1 cellular context compared by ENCODE assay signal in the genomic region with DNA sequence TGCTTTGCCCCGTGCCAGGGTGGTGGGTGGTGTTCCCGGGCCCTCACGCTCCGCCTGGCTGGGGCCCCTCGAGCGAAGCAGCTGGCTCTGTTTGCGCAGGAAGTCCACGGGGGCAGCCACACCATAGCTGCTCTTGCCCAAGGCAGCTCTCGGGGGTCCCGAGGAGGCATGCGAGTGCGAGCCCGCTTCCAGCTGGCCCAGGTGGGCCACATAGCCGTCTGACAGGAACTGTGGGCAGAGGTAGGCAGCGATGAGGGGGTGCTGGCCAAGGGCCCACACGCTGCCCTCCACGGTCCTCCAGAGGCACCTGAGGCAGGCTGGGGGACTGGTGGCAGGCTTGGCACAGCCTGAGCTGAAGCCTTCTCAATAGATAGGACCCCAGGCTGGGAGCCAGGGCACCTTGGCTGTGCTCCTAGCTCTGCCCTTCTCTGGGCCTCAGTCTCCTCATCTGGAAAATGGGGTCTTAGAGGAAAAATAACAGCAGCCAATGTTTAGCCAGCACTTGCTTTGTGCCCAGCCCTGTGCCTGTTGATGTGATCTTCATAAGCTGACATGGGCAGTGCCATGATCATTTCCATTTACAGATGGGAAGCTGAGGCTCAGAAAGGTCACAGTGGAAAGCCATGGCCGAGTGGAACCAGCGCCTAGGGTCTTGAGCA.
TF ChIP-seq lines count a peak whose summit lies in the region.

No MANE protein-coding gene starts in this region.

TF ChIP-seq in H1, 55 proteins besides CTCF, POLR2A, EP300 and RAD21:
- TF ChIP-seq POLR2AphosphoS5 (IDR thresholded peaks at IDR 0.05; ENCODE audit: low read depth, low read length) (no peak), KDM1A (IDR thresholded peaks at IDR 0.05; ENCODE audit: borderline replicate concordance, low read length) (peak; percentile 38; the same call in 1 of the 2 replicates)
TF ChIP-seq in H1: peak in this region for 1.
